ENCODE assay signal across 8 cellular contexts in the genomic region with DNA sequence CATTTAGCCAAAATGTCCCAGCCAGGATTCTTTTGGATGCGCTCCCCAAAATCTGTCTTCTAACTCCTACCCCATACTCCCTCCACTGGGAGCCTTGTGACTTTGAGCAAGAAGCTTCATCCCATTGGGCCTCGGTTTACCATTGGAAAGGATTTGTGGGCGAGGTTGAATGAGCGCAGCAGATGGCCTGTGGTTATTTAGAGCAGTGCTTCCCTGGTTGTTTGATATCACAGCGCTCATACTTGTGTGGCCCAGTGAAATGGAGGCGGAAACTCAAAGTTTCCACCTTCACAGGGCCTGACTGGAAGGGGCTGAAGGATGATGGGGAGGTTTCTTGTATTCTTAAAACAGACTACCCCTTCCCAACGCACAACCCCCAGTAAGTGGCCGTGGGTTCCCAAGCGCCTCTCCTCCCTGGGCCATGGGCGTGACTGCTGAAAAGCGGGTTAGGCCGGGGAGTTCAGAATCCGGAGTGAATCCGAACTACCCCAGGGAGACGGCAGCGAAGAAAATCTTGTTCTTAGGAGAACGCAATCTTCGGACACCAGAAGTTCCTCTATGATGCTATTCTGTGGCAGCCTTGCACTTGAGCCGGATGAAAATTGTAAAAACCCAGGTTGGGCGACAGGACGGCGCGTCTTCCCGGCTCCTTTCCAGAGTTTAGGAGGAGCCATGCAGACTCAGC. TPM values are rescaled to one million over a fixed set of nuclear protein-coding genes. Genes with fewer than 3 reads are reported as not detected.
DNase-seq lines count a peak whose midpoint lies in the region; ATAC-seq and TF ChIP-seq lines count a peak whose summit lies in the region.

No MANE protein-coding gene starts in this region.

- H3K4me3 ChIP-seq in heart right ventricle, result peak overlapping the region; percentile 81 to 100 (median 98)
- H3K4me3 ChIP-seq in OCI-LY3 (ENCODE audit: low read length), result peak overlapping the region; percentile 87
- H3K4me3 ChIP-seq in breast epithelium, result peak overlapping the region; percentile 97 to 100 (median 99)
- H3K4me3 ChIP-seq in uterus, result peak overlapping the region; percentile 94 to 100

- H3K36me3 Mint-ChIP-seq in memory B cell, result peaks cover 26% of the 10 kb centered on the region

- TF ChIP-seq POLR2A in breast epithelium (IDR thresholded peaks at IDR 0.05) (no peak), uterus (IDR thresholded peaks at IDR 0.05) (no peak)

- peaks cover 39% of the 10 kb centered on the region for H4K20me1 ChIP-seq in OCI-LY3 (ENCODE audit: insufficient read depth, low read length)

- peak overlapping the region; percentile 93 for H3K27ac Mint-ChIP-seq in memory B cell

- H2AFZ ChIP-seq in OCI-LY3 (ENCODE audit: low read depth, low read length), result 0 out of 2 replicates have a peak overlapping the region, but pooled peaks have one; percentile 22

- H3K36me3 ChIP-seq in heart right ventricle, result peaks cover 0 to 69% (median 35%) of the 10 kb centered on the region in 9 donors
- peaks cover 57% of the 10 kb centered on the region for H3K36me3 ChIP-seq in OCI-LY3 (replicated peaks; ENCODE audit: low read depth, low read length)
- no peaks in the 10 kb centered on the region for H3K36me3 ChIP-seq in breast epithelium
- H3K36me3 ChIP-seq in uterus, result no peaks in the 10 kb centered on the region

- H3K4me1 ChIP-seq in heart right ventricle, result peaks cover 20 to 52% (median 45%) of the 10 kb centered on the region in 9 donors
- peaks cover 53% of the 10 kb centered on the region for H3K4me1 ChIP-seq in OCI-LY3 (ENCODE audit: low read length)
- H3K4me1 ChIP-seq in breast epithelium, result peaks cover 9 to 22% of the 10 kb centered on the region in 2 donors
- peaks cover 9 to 28% of the 10 kb centered on the region in 2 donors for H3K4me1 ChIP-seq in uterus

- 8 to 9% methylated on average over 24 of the region's 24 CpGs for WGBS in heart right ventricle, 2 donors

- peak overlapping the region; percentile 94 for H3K4me2 ChIP-seq in OCI-LY3 (ENCODE audit: low read length)

- H3K27me3 ChIP-seq in heart right ventricle (no peaks in the 10 kb centered on the region), OCI-LY3 (ENCODE audit: low read depth, low read length) (no peaks in the 10 kb centered on the region), breast epithelium (no peaks in the 10 kb centered on the region), uterus (no peaks in the 10 kb centered on the region)

- no peak for TF ChIP-seq CTCF in heart right ventricle (IDR thresholded peaks at IDR 0.05)
- no peak for TF ChIP-seq CTCF in OCI-LY3 (IDR thresholded peaks at IDR 0.05; ENCODE audit: low read depth, low read length)
- TF ChIP-seq CTCF in breast epithelium (IDR thresholded peaks at IDR 0.05), result no peak
- TF ChIP-seq CTCF in uterus (IDR thresholded peaks at IDR 0.05), result no peak

- peak overlapping the region; percentile 99 for H3K9ac ChIP-seq in OCI-LY3 (ENCODE audit: low read length)

- H3K79me2 ChIP-seq in OCI-LY3 (ENCODE audit: low read length), result peaks cover 91% of the 10 kb centered on the region

- peak overlapping the region; percentile 97 to 100 (median 100) for H3K27ac ChIP-seq in heart right ventricle
- peak overlapping the region; percentile 88 for H3K27ac ChIP-seq in OCI-LY3 (ENCODE audit: low read length)
- peak overlapping the region; percentile 99 to 100 for H3K27ac ChIP-seq in breast epithelium
- peak overlapping the region; percentile 98 to 99 for H3K27ac ChIP-seq in uterus

- H3K9me3 Mint-ChIP-seq in memory B cell, result no peaks in the 10 kb centered on the region

- DNase-seq in heart right ventricle (no peak), Right ventricle myocardium inferior (ENCODE audit: missing footprints) (no peak), breast epithelium (ENCODE audit: low spot score in 2 of 2) (no peak), memory B cell (ENCODE audit: low spot score in 2 of 2) (no peak), uterus (no peak), SW480 (ENCODE audit: low spot score) (no peak)

- peaks cover 32% of the 10 kb centered on the region for H3K4me1 Mint-ChIP-seq in memory B cell

- peak overlapping the region; percentile 91 for H3K4me3 Mint-ChIP-seq in memory B cell

- intact Hi-C loops in heart right ventricle (cut with DNase I), result loop anchor here in 3 of 10 donors (2.0 to 10.0 kb wide), 4 partner anchors 16 to 122 kb away; a partner anchor contains a TSS
- intact Hi-C loops in Right ventricle myocardium inferior (cut with DNase I), result no loop called here
- intact Hi-C loops in breast epithelium (cut with DNase I; ENCODE audit: low total_unique reads), result loop anchor here (10.0 kb wide), 1 partner anchor 84 kb away; no protein-coding TSS in a partner anchor
- intact Hi-C loops in uterus (cut with DNase I; ENCODE audit: low total_unique reads), result loop anchor here (10.0 kb wide), 1 partner anchor 344 kb away; no protein-coding TSS in a partner anchor

- H3K9me3 ChIP-seq in heart right ventricle (no peaks in the 10 kb centered on the region), OCI-LY3 (ENCODE audit: insufficient read depth, low read length) (no peaks in the 10 kb centered on the region), breast epithelium (no peaks in the 10 kb centered on the region), uterus (no peaks in the 10 kb centered on the region)

- no peaks in the 10 kb centered on the region for H3K27me3 Mint-ChIP-seq in memory B cell

- peak in 1 of 8 donors; percentile 2 for ATAC-seq in heart right ventricle
- ATAC-seq in Right ventricle myocardium inferior, result no peak
- ATAC-seq in memory B cell (ENCODE audit: low read depth), result no peak
- no peak for ATAC-seq in HG02970 (IDR thresholded peaks at IDR 0.05; ENCODE audit: low FRiP score, unreplicated experiment)

RNA-seq across cellular contexts. Expression of a gene that starts 1.2 kb away (rescaled TPM):
- 100 to 1,000 TPM in 9 of 10 donors, 10 to 100 TPM in 1; 95.2 to 319 (median 133) TPM for total RNA-seq in heart right ventricle
- polyA plus RNA-seq in heart right ventricle, result 100 to 1,000 TPM; 439 to 637 TPM
- 204 TPM for total RNA-seq in Right ventricle myocardium inferior
- 100 to 1,000 TPM; 339 to 403 (median 347) TPM for total RNA-seq in breast epithelium
- 100 to 1,000 TPM; 105 to 351 (median 293) TPM for total RNA-seq in uterus

RNA-seq across cellular contexts. Expression of a gene that starts 13.4 kb away (rescaled TPM):
- total RNA-seq in heart right ventricle (10 to 100 TPM; 31.3 to 64.0 (median 37.2) TPM), Right ventricle myocardium inferior (61.9 TPM), breast epithelium (100 to 1,000 TPM; 112 to 177 (median 159) TPM), uterus (100 to 1,000 TPM in 1 of 4 donors, 10 to 100 TPM in 3; 24.5 to 125 (median 50.7) TPM)
- 100 to 1,000 TPM; 154 to 222 TPM for polyA plus RNA-seq in heart right ventricle

RNA-seq across cellular contexts. Expression of a gene that starts 17.0 kb away (rescaled TPM):
- total RNA-seq in heart right ventricle (10 to 100 TPM; 12.8 to 35.8 (median 17.5) TPM), Right ventricle myocardium inferior (17.3 TPM), breast epithelium (10 to 100 TPM; 19.7 to 24.3 (median 22.9) TPM), uterus (10 to 100 TPM in 3 of 4 donors, 1 to 10 TPM in 1; 6.9 to 23.3 (median 20.6) TPM)
- polyA plus RNA-seq in heart right ventricle, result 1 to 10 TPM; 7.0 to 9.1 TPM

RNA-seq across cellular contexts. Expression of a gene that starts 51.4 kb away (rescaled TPM):
- total RNA-seq in heart right ventricle (under 1 TPM in 5 of 10 donors, not detected in 5; 0.04 to 0.06 (median 0.05) TPM), Right ventricle myocardium inferior (not detected), breast epithelium (under 1 TPM; 0.32 to 0.44 (median 0.33) TPM), uterus (under 1 TPM in 2 of 4 donors, not detected in 2; under 0.01 to 0.15 TPM)
- polyA plus RNA-seq in heart right ventricle, result under 1 TPM in 1 of 2 donors, not detected in 1; under 0.01 TPM
